29 cellular contexts compared by ENCODE assay signal in the genomic region with DNA sequence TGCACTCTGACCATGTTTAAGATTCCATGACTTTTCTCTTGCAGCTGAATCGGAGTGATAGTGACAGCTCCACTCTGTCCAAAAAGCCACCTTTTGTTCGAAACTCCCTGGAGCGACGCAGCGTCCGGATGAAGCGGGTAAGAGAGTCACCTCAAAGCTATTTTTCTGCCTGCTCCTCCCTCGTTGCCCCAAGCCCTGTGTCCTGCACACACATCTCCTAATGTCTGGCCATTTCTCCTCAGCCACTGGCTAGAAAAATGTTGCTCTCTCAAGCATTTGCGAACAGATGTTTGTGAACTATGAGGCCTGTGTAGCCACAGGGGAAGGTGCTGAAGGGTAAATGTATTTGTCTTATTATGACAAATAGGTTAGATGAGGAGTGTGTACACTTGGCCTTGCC.
"Had no signal": no experiment of that assay in that cellular context is flagged by ENCODE, and none has a peak within 500 bp of the region (broad histone marks: within the 10 kb centered on the region; RNA-seq: fewer than 3 reads in every experiment).

No MANE protein-coding gene starts in this region.

- H3K4me3 ChIP-seq: colonic mucosa, coronary artery, dorsolateral prefrontal cortex, esophagus muscularis mucosa, esophagus squamous epithelium, gastrocnemius medialis, gastroesophageal sphincter, heart left ventricle, heart right ventricle had no signal

- H3K27ac Mint-ChIP-seq: dendritic cell treated with granulocyte-macrophage colony-stimulating factor and Interleukin-4, amounts not matched to agents 40 ng/mL and 50 ng/mL, for 4 days; effector memory CD8-positive, alpha-beta T cell; endodermal cell had no signal

- H3K9me3 ChIP-seq: colonic mucosa, esophagus squamous epithelium, gastrocnemius medialis, gastroesophageal sphincter, heart left ventricle had no signal

- H3K4me3 Mint-ChIP-seq: dendritic cell treated with granulocyte-macrophage colony-stimulating factor and Interleukin-4, amounts not matched to agents 40 ng/mL and 50 ng/mL, for 4 days; effector memory CD8-positive, alpha-beta T cell; endodermal cell had no signal

- H3K27me3 Mint-ChIP-seq: dendritic cell treated with granulocyte-macrophage colony-stimulating factor and Interleukin-4, amounts not matched to agents 40 ng/mL and 50 ng/mL, for 4 days had no signal

- DNase-seq: colonic mucosa; cortex of kidney; dermis blood vessel endothelial cell; dorsolateral prefrontal cortex; effector CD4-positive, alpha-beta T cell; effector CD8-positive, alpha-beta T cell; effector memory CD4-positive, alpha-beta T cell; effector memory CD8-positive, alpha-beta T cell; endodermal cell; erythroblast; esophagus squamous epithelium; foreskin fibroblast; foreskin keratinocyte; foreskin melanocyte; gastrocnemius medialis; glutamatergic neuron; head of caudate nucleus; heart left ventricle; heart right ventricle had no signal

- H3K27me3 ChIP-seq: colonic mucosa, dorsolateral prefrontal cortex, esophagus muscularis mucosa, esophagus squamous epithelium, foreskin keratinocyte, gastrocnemius medialis, gastroesophageal sphincter, heart left ventricle, heart right ventricle had no signal

- ATAC-seq: effector memory CD8-positive, alpha-beta T cell; esophagus mucosa; foreskin keratinocyte; gastrocnemius medialis; gastroesophageal sphincter; heart right ventricle had no signal

- H3K36me3 ChIP-seq: colonic mucosa, esophagus muscularis mucosa, gastrocnemius medialis, gastroesophageal sphincter, heart left ventricle, heart right ventricle had no signal

- H3K27ac ChIP-seq: colonic mucosa, coronary artery, dorsolateral prefrontal cortex, epithelial cell of prostate, esophagus muscularis mucosa, esophagus squamous epithelium, foreskin keratinocyte, gastrocnemius medialis, gastroesophageal sphincter, heart left ventricle, heart right ventricle had no signal

- H3K4me1 ChIP-seq: colonic mucosa, esophagus muscularis mucosa, esophagus squamous epithelium, foreskin keratinocyte, gastrocnemius medialis, gastroesophageal sphincter, heart left ventricle, heart right ventricle had no signal

- FAIRE-seq: colon, endometrium, endothelial cell of umbilical vein, frontal cortex had no signal
